In genomic region chr15:91067026-91067425, GRCh38 we compare ENCODE assay signal across 30 cellular contexts. TPM values are rescaled to one million over a fixed set of nuclear protein-coding genes. Genes with fewer than 3 reads are reported as not detected.
DNase-seq lines count a peak whose midpoint lies in the region; TF ChIP-seq lines count a peak whose summit lies in the region.
"Had no signal": no experiment of that assay in that cellular context is flagged by ENCODE, and none has a peak within 500 bp of the region (broad histone marks: within the 10 kb centered on the region; RNA-seq: fewer than 3 reads in every experiment).

No MANE protein-coding gene starts in this region.

- no peak for TF ChIP-seq CTCF in choroid plexus epithelial cell (conservative IDR thresholded peaks at IDR 0.05; ENCODE audit: low read depth, low read length)
- no peak for TF ChIP-seq CTCF in lower leg skin (IDR thresholded peaks at IDR 0.05)
- no peak for TF ChIP-seq CTCF in GM13977 (IDR thresholded peaks at IDR 0.05; ENCODE audit: extremely low read depth, insufficient read depth, missing control alignments)

- intact Hi-C loops in lower leg skin (cut with DNase I; ENCODE audit: low total_unique reads): loop anchor here (5.0 kb wide), 1 partner anchor 250 kb away; no protein-coding TSS in a partner anchor

- 71 to 91% methylated on average over 2 of the region's 2 CpGs for WGBS in lower leg skin, 2 donors

- DNase-seq in HCEC 1CT (peak; percentile 68), NCI-H226 (peak; percentile 51), choroid plexus epithelial cell (ENCODE audit: low read depth) (peak; percentile 21), kidney tubule cell (ENCODE audit: low spot score) (peak; percentile 20), lower leg skin (ENCODE audit: low spot score in 2 of 2) (no peak), GM13977 (ENCODE audit: low spot score) (no peak), KBM-7 (no peak)
- DNase-seq: activated CD4-positive, alpha-beta T cell treated with anti-CD3 and anti-CD28 coated beads for 36 hours; activated CD8-positive, alpha-beta T cell treated with anti-CD3 and anti-CD28 coated beads for 36 hours; activated naive CD4-positive, alpha-beta T cell treated with anti-CD3 and anti-CD28 coated beads, Interleukin-2, amount 50 U/mL, for 16 hours; amniotic stem cell; brain microvascular endothelial cell; CD8-positive, alpha-beta memory T cell; heart left ventricle; kidney; lower lobe of right lung; naive thymus-derived CD4-positive, alpha-beta T cell; NCI-H1105; NCI-H187; NCI-H2171 treated with DMSO at 0.1 percent for 48 hours; NCI-H524 treated with DMSO at 0.1 percent for 48 hours; nucleus accumbens; psoas muscle; sigmoid colon; stimulated activated CD4-positive, alpha-beta T cell treated with anti-CD3 and anti-CD28 coated beads, Interleukin-4, amount 100 ng/mL, for 1 hour; stomach; thyroid gland had no signal

- in situ Hi-C loops in GM13977 (cut with MboI; ENCODE audit: low pct_unique_long_range_greater_than_20kb, low sequenced_read_pairs, unreplicated experiment): no loop called here
- in situ Hi-C loops in KBM-7 (cut with MboI; ENCODE audit: low pct_unique_long_range_greater_than_20kb, low sequenced_read_pairs): no loop called here

- no peak for TF ChIP-seq POLR2A in lower leg skin (IDR thresholded peaks at IDR 0.05)

- no peak overlapping the region for H3K4me3 ChIP-seq in choroid plexus epithelial cell (ENCODE audit: low read depth, low read length)
- H3K4me3 ChIP-seq in lower leg skin (ENCODE audit: low read depth, poor library complexity, severe bottlenecking): no peak overlapping the region
- H3K4me3 ChIP-seq: heart left ventricle, lower lobe of right lung, psoas muscle, sigmoid colon, stomach, thyroid gland, vagina had no signal

RNA-seq across cellular contexts. Expression of gene SV2B, which starts 33.0 kb away (rescaled TPM):
- 1 to 10 TPM in 2 of 4 donors, under 1 TPM in 2; 0.42 to 2.3 (median 0.88) TPM for total RNA-seq in lower leg skin
- total RNA-seq: activated CD8-positive, alpha-beta T cell treated with anti-CD3 and anti-CD28 coated beads for 36 hours; chondrocyte; endothelial cell of umbilical vein had no signal

RNA-seq across cellular contexts. Expression of gene VPS33B, which starts 44.6 kb away (rescaled TPM):
- total RNA-seq in lower leg skin: 10 to 100 TPM in 3 of 4 donors, 1 to 10 TPM in 1; 9.5 to 16.4 (median 12.9) TPM

Comparison
In these comparisons a context has a peak if more than half of its experiments do, and no peak if none do; other contexts are left out.
1. DNase-seq: peak in HCEC 1CT (single experiment), NCI-H226 (single experiment), choroid plexus epithelial cell (single experiment) and kidney tubule cell (single experiment); none in lower leg skin (0 of 2), GM13977 (single experiment) and KBM-7 (single experiment).